ENCODE assay signal across 9 cellular contexts in genomic region chr12:109020750-109021380, GRCh38. TPM values are rescaled to one million over a fixed set of nuclear protein-coding genes. Genes with fewer than 3 reads are reported as not detected.
A peak's percentile ranks its signal among the peaks of the same experiment; 100 is the strongest.
DNase-seq lines count a peak whose midpoint lies in the region; ATAC-seq and TF ChIP-seq lines count a peak whose summit lies in the region.
"Had no signal": no experiment of that assay in that cellular context is flagged by ENCODE, and none has a peak within 500 bp of the region (broad histone marks: within the 10 kb centered on the region; RNA-seq: fewer than 3 reads in every experiment).

TSS of gene SVOP (minus strand) at chr12:109021068. CDS start at chr12:109020868, 200 bp downstream.

- H3K9me3 ChIP-seq in DND-41 (ENCODE audit: insufficient read depth, low read length, severe bottlenecking) (no peaks in the 10 kb centered on the region), hepatocyte (ENCODE audit: low read depth) (no peaks in the 10 kb centered on the region)

- DNase-seq in DND-41, result peak; percentile 35
- DNase-seq in NB4 (ENCODE audit: low read depth), result peak; percentile 81
- peak; percentile 81 for DNase-seq in SK-MEL-5 (ENCODE audit: low read depth, low spot score)
- peak; percentile 96 for DNase-seq in astrocyte of the hippocampus (ENCODE audit: low read depth, low spot score)
- peak; percentile 93 for DNase-seq in hepatocyte (ENCODE audit: low spot score)
- DNase-seq in putamen (ENCODE audit: low spot score), result peak; percentile 88
- no peak for DNase-seq in GM13977 (ENCODE audit: low spot score)

- no peak for TF ChIP-seq POLR2A in NB4 (IDR thresholded peaks at IDR 0.05; ENCODE audit: extremely low read depth, insufficient read length)

- H4K20me1 ChIP-seq in DND-41 (ENCODE audit: insufficient read depth, low read length), result no peaks in the 10 kb centered on the region
- H4K20me1 ChIP-seq in hepatocyte (ENCODE audit: insufficient read depth, poor library complexity, severe bottlenecking), result no peaks in the 10 kb centered on the region

- H3K27me3 ChIP-seq in DND-41 (ENCODE audit: insufficient read depth, low read length, poor library complexity) (no peaks in the 10 kb centered on the region), hepatocyte (no peaks in the 10 kb centered on the region)

- H3K9ac ChIP-seq in DND-41 (ENCODE audit: low read depth, low read length), result no peak within 1 kb of the TSS

- H3K27ac ChIP-seq in DND-41 (ENCODE audit: low read length), result no peak within 1 kb of the TSS
- H3K27ac ChIP-seq in hepatocyte, result no peak within 1 kb of the TSS

- H3K4me2 ChIP-seq in DND-41 (ENCODE audit: insufficient read depth, low read length) (no peak within 1 kb of the TSS), hepatocyte (peak within 1 kb of the TSS; percentile 72)

- H2AFZ ChIP-seq in DND-41 (ENCODE audit: low read depth, low read length) (no peak within 1 kb of the TSS), hepatocyte (no peak within 1 kb of the TSS)

- WGBS in hepatocyte (ENCODE audit: low lambda C conversion rate, missing lambda C conversion rate), result 7% methylated on average over 28 of the region's 31 CpGs

- ATAC-seq in DND-41 (ENCODE audit: insufficient read depth, low read depth), result peak; percentile 60; the same call in 2 of the 3 replicates
- no peak for ATAC-seq in GM21529 (IDR thresholded peaks at IDR 0.05; ENCODE audit: unreplicated experiment)

- no peak within 1 kb of the TSS for H3K4me3 ChIP-seq in DND-41 (ENCODE audit: low read depth in 1 of 2, low read length in 2 of 2)
- no peak within 1 kb of the TSS for H3K4me3 ChIP-seq in NB4 (ENCODE audit: low read depth, low read length)
- H3K4me3 ChIP-seq in hepatocyte, result no peak within 1 kb of the TSS

- in situ Hi-C loops in SK-MEL-5 (cut with HindIII; ENCODE audit: low pct_unique_long_range_greater_than_20kb, low sequenced_read_pairs), result no loop called here
- in situ Hi-C loops in GM13977 (cut with MboI; ENCODE audit: low pct_unique_long_range_greater_than_20kb, low sequenced_read_pairs, unreplicated experiment), result no loop called here

- TF ChIP-seq CTCF in DND-41 (IDR thresholded peaks at IDR 0.05; ENCODE audit: borderline replicate concordance, extremely low read depth, low read length, poor library complexity, severe bottlenecking) (no peak), NB4 (IDR thresholded peaks at IDR 0.05; ENCODE audit: low read depth, low read length) (no peak), hepatocyte (IDR thresholded peaks at IDR 0.05; ENCODE audit: poor library complexity) (no peak), GM13977 (IDR thresholded peaks at IDR 0.05; ENCODE audit: extremely low read depth, insufficient read depth, missing control alignments) (no peak)

- H3K9me2 ChIP-seq in hepatocyte (replicated peaks; ENCODE audit: insufficient read depth), result no peaks in the 10 kb centered on the region

- H3K36me3 ChIP-seq in DND-41 (ENCODE audit: insufficient read depth, low read length) (no peaks in the 10 kb centered on the region), hepatocyte (replicated peaks; ENCODE audit: insufficient read depth, low read depth) (no peaks in the 10 kb centered on the region)

- H3K4me1 ChIP-seq in DND-41 (ENCODE audit: insufficient read depth, low read length), result no peaks in the 10 kb centered on the region
- no peaks in the 10 kb centered on the region for H3K4me1 ChIP-seq in hepatocyte (ENCODE audit: insufficient read depth)

- H3K79me2 ChIP-seq in DND-41 (ENCODE audit: insufficient read depth, low read length) (no peaks in the 10 kb centered on the region), hepatocyte (no peaks in the 10 kb centered on the region)

RNA-seq across cellular contexts. Expression of gene SVOP, which starts in this region (rescaled TPM):
- 0.05 TPM in 1 of 2 replicates, not detected in the other for total RNA-seq in SK-MEL-5 (2014; rRNA removed; shearing (Covaris generic))
- polyA plus RNA-seq in SK-MEL-5 (2015; cell fraction: cytosol; rRNA removed), result 0.01 TPM in 1 of 2 replicates, not detected in the other
- not detected in 2 replicates for polyA plus RNA-seq in SK-MEL-5 (2015; cell fraction: nucleus; rRNA removed)
- 0.27 TPM in 1 of 2 replicates, not detected in the other for total RNA-seq in hepatocyte
- 0.45 TPM in 1 of 2 replicates, not detected in the other for polyA plus RNA-seq in hepatocyte
- total RNA-seq: subcutaneous adipose tissue had no signal

Comparison
In these comparisons a context has a peak if more than half of its experiments do, and no peak if none do; other contexts are left out.
1. Peak in DNase-seq in SK-MEL-5; RNA of the gene not detected or under 1 TPM.
2. Peak in DNase-seq and H3K4me2 ChIP-seq in hepatocyte; RNA of the gene not detected or under 1 TPM.